In genomic region chr2:192254444-192254843, GRCh38 we compare ENCODE assay signal across 20 cellular contexts. TPM values are rescaled to one million over a fixed set of nuclear protein-coding genes. Genes with fewer than 3 reads are reported as not detected.
"Had no signal": no experiment of that assay in that cellular context is flagged by ENCODE, and none has a peak within 500 bp of the region (broad histone marks: within the 10 kb centered on the region; RNA-seq: fewer than 3 reads in every experiment).

No MANE protein-coding gene starts in this region.

- DNase-seq: activated CD4-positive, alpha-beta memory T cell treated with anti-CD3 and anti-CD28 coated beads, Interleukin-2, amount 10 ng/mL, durations not matched to agents 7 days and 5 days; activated effector memory CD4-positive, alpha-beta T cell treated with Interleukin-2 at 50 U/mL for 16 hours; activated T-cell treated with anti-CD3 and anti-CD28 coated beads, Interleukin-2, amount 50 U/mL, for 4 hours; amniotic stem cell; cortex of kidney; effector CD8-positive, alpha-beta T cell; foreskin keratinocyte; heart left ventricle; kidney; left ventricle myocardium inferior; nephron progenitor cell; ovary; stimulated activated CD4-positive, alpha-beta T cell treated with anti-CD3 and anti-CD28 coated beads, Interleukin-15, amount 100 ng/mL, for 24 hours; stimulated activated CD4-positive, alpha-beta T cell treated with anti-CD3 and anti-CD28 coated beads, Interleukin-4, amount 100 ng/mL, for 1 hour; stimulated activated naive B cell treated with anti-CD40 and anti-IgM and Interleukin-4, amounts not matched to agents 10 μg/mL and 1 μg/mL and 100 μg/mL, for 72 hours; transverse colon had no signal

- H3K4me3 ChIP-seq: heart left ventricle, left ventricle myocardium inferior, ovary, transverse colon, vagina had no signal

- H3K4me1 ChIP-seq: foreskin keratinocyte, heart left ventricle, left ventricle myocardium inferior, transverse colon, vagina had no signal

- H3K9me3 ChIP-seq: heart left ventricle, left ventricle myocardium inferior, ovary, transverse colon, vagina had no signal

- H3K27me3 ChIP-seq: foreskin keratinocyte, heart left ventricle, ovary, transverse colon, vagina had no signal

- ATAC-seq: activated T-cell treated with anti-CD3 and anti-CD28 coated beads, Interleukin-2, amount 50 U/mL, for 4 hours; foreskin keratinocyte; heart left ventricle; stimulated activated naive B cell treated with anti-CD40 and anti-IgM and Interleukin-4, amounts not matched to agents 10 μg/mL and 1 μg/mL and 100 μg/mL, for 72 hours had no signal

- H3K27ac ChIP-seq: foreskin keratinocyte, heart left ventricle, left ventricle myocardium inferior, ovary, transverse colon, vagina, VCaP had no signal

RNA-seq across cellular contexts. Expression of gene TMEFF2, which starts 59.7 kb away (rescaled TPM):
- total RNA-seq: activated CD4-positive, alpha-beta memory T cell treated with anti-CD3 and anti-CD28 coated beads, Interleukin-2, amount 10 ng/mL, durations not matched to agents 7 days and 5 days; activated T-cell treated with anti-CD3 and anti-CD28 coated beads, Interleukin-2, amount 50 U/mL, for 4 hours; foreskin keratinocyte; kidney; renal cortical epithelial cell; T-helper 1 cell treated with Interleukin-12 subunit alpha and Interleukin-12 subunit beta and Interleukin-4 antibody, amounts not matched to agents 30 ng/mL and 1 ng/mL, for 36 hours; vagina had no signal
- polyA plus RNA-seq: foreskin keratinocyte had no signal
